ENCODE assay signal across 8 cellular contexts in the genomic region with DNA sequence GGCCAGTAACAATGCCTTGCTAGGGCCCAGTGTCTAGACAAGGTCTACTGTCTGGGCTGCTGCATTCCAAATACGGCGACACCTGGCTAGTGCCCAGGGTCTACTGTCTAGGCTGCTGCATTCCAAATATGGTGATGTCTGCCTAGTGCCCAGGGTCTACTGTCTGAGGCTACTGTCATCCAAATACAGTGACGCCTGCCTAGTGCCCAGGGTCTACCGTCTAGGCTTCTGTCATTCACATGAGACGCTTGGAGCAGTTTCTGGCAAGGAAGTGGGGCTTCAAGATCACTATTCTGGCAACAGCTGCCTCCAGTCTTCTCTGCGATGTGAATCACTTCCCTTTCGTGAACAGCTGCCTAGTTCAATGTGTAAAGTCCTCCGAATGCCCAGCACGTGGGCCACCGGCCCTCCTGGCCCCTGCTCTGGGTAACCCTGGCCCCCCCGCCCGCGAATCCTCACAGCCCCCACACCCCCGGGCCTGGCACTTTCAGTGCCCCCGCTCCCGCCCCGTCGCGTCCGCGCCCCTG. TPM values are rescaled to one million over a fixed set of nuclear protein-coding genes. Genes with fewer than 3 reads are reported as not detected.
DNase-seq lines count a peak whose midpoint lies in the region; ATAC-seq and TF ChIP-seq lines count a peak whose summit lies in the region.

No MANE protein-coding gene starts in this region.

- no peak for TF ChIP-seq CTCF in endothelial cell (IDR thresholded peaks at IDR 0.05; ENCODE audit: unreplicated experiment)

- H3K36me3 Mint-ChIP-seq in endothelial cell (ENCODE audit: low read depth, unreplicated experiment), result peaks cover 4% of the 10 kb centered on the region

- no peaks in the 10 kb centered on the region for H3K9me3 Mint-ChIP-seq in endothelial cell (ENCODE audit: unreplicated experiment)

- H3K9ac ChIP-seq in mucosa of rectum (ENCODE audit: low read depth in 1 of 2, low read length in 2 of 2), result peak overlapping the region; percentile 77 to 78

- no peak overlapping the region for H3K27ac Mint-ChIP-seq in endothelial cell (ENCODE audit: unreplicated experiment)

- peaks cover 13% of the 10 kb centered on the region; the same call in 1 of the 2 replicates for H3K4me1 ChIP-seq in SJSA1 (replicated peaks)
- H3K4me1 ChIP-seq in mucosa of rectum (ENCODE audit: control insufficient read depth in 2 of 2, insufficient read depth in 2 of 2, low read length in 2 of 2), result peaks cover 9 to 10% of the 10 kb centered on the region in 2 donors

- H3K4me1 Mint-ChIP-seq in endothelial cell (ENCODE audit: unreplicated experiment), result peaks cover 28% of the 10 kb centered on the region

- peak overlapping the region; percentile 86 for H3K4me3 Mint-ChIP-seq in endothelial cell (ENCODE audit: unreplicated experiment)

- no peaks in the 10 kb centered on the region for H3K36me3 ChIP-seq in SJSA1
- no peaks in the 10 kb centered on the region for H3K36me3 ChIP-seq in mucosa of rectum (ENCODE audit: control insufficient read depth in 2 of 2, insufficient read depth in 2 of 2, low read length in 2 of 2)

- H3K9me3 ChIP-seq in SJSA1 (replicated peaks), result no peaks in the 10 kb centered on the region
- no peaks in the 10 kb centered on the region for H3K9me3 ChIP-seq in mucosa of rectum (ENCODE audit: control insufficient read depth in 2 of 2, low read length in 2 of 2)

- H3K4me3 ChIP-seq in SJSA1, result peak overlapping the region; percentile 61
- peak overlapping the region; percentile 88 to 93 for H3K4me3 ChIP-seq in mucosa of rectum (ENCODE audit: low read length in 2 of 2)

- peak; percentile 29 for DNase-seq in COLO668 (lab: John Stamatoyannopoulos, UW; ENCODE audit: unreplicated experiment)
- no peak for DNase-seq in SJSA1 (ENCODE audit: low read depth in 1 of 2, low spot score in 2 of 2)
- DNase-seq in endothelial cell (ENCODE audit: low spot score), result no peak
- no peak for DNase-seq in stimulated activated CD4-positive, alpha-beta T cell treated with anti-CD3 and anti-CD28 coated beads, Interleukin-2, amount 100 ng/mL, for 24 hours
- no peak for DNase-seq in stimulated activated CD4-positive, alpha-beta T cell treated with anti-CD3 and anti-CD28 coated beads, Interleukin-4, amount 100 ng/mL, for 4 hours

- H3K27me3 Mint-ChIP-seq in endothelial cell (ENCODE audit: unreplicated experiment), result peaks cover 5% of the 10 kb centered on the region

- H3K27me3 ChIP-seq in SJSA1 (replicated peaks) (no peaks in the 10 kb centered on the region), mucosa of rectum (ENCODE audit: control insufficient read depth in 2 of 2, insufficient read depth in 2 of 2, low read length in 2 of 2) (no peaks in the 10 kb centered on the region)

- peak; percentile 57 for ATAC-seq in GM19328 (IDR thresholded peaks at IDR 0.05; ENCODE audit: unreplicated experiment)
- peak; percentile 67 for ATAC-seq in HG03342 (IDR thresholded peaks at IDR 0.05; ENCODE audit: unreplicated experiment)

- H3K27ac ChIP-seq in SJSA1, result no peak overlapping the region
- peak overlapping the region; percentile 71 to 89 for H3K27ac ChIP-seq in mucosa of rectum (ENCODE audit: low read depth in 2 of 2, low read length in 2 of 2)

RNA-seq across cellular contexts. Expression of gene ACOX3, which starts 12.7 kb away (rescaled TPM):
- total RNA-seq in SJSA1 (2014; rRNA removed; shearing (Covaris generic)), result 18.9 and 21.2 TPM in 2 replicates
- 44.1 TPM for total RNA-seq in endothelial cell (ENCODE audit: unreplicated experiment)

RNA-seq across cellular contexts. Expression of gene TRMT44, which starts 12.8 kb away (rescaled TPM):
- 21.8 and 28.7 TPM in 2 replicates for total RNA-seq in SJSA1 (2014; rRNA removed; shearing (Covaris generic))
- total RNA-seq in endothelial cell (ENCODE audit: unreplicated experiment), result 38.5 TPM
